Comparison of ENCODE assay signal across 9 cellular contexts in genomic region chr1:40182956-40183710, GRCh38. TPM values are rescaled to one million over a fixed set of nuclear protein-coding genes. Genes with fewer than 3 reads are reported as not detected.
DNase-seq lines count a peak whose midpoint lies in the region; ATAC-seq and TF ChIP-seq lines count a peak whose summit lies in the region.
"Had no signal": no experiment of that assay in that cellular context is flagged by ENCODE, and none has a peak within 500 bp of the region (broad histone marks: within the 10 kb centered on the region; RNA-seq: fewer than 3 reads in every experiment).

No MANE protein-coding gene starts in this region.

- no peak overlapping the region for H3K18ac ChIP-seq in trophoblast cell (ENCODE audit: low read length)

- peak in 1 of 2 donors; percentile 14 for DNase-seq in activated T-cell treated with anti-CD3 and anti-CD28 coated beads, Interleukin-2, amount 50 U/mL, for 72 hours
- no peak for DNase-seq in activated T-cell treated with anti-CD3 and anti-CD28 coated beads, Interleukin-2, amount 50 U/mL, for 1 hour
- no peak for DNase-seq in MM.1S
- peak; percentile 14 to 46 for DNase-seq in dermis microvascular lymphatic vessel endothelial cell (ENCODE audit: low read depth in 2 of 2)
- DNase-seq in trophoblast cell, result peak in 1 of 2 donors; percentile 32
- no peak for DNase-seq in tibial nerve (ENCODE audit: low spot score in 2 of 2)
- no peak for DNase-seq in psoas muscle
- DNase-seq in NCI-H1417 treated with DMSO at 0.1 percent for 48 hours (lab: John Stamatoyannopoulos, UW), result no peak
- DNase-seq: esophagus squamous epithelium had no signal

- no peak overlapping the region for H2BK5ac ChIP-seq in trophoblast cell (ENCODE audit: low read depth, low read length, poor library complexity)

- H2AK5ac ChIP-seq in trophoblast cell (ENCODE audit: low read length), result no peak overlapping the region

- H4K20me1 ChIP-seq in MM.1S (ENCODE audit: insufficient read depth, low read length), result peaks cover 16% of the 10 kb centered on the region

- TF ChIP-seq CTCF in MM.1S (IDR thresholded peaks at IDR 0.05; ENCODE audit: low read length), result peak; percentile 19
- TF ChIP-seq CTCF in tibial nerve (IDR thresholded peaks at IDR 0.05), result peak in 1 of 5 experiments; percentile 30
- no peak for TF ChIP-seq CTCF in psoas muscle (IDR thresholded peaks at IDR 0.05)

- no peaks in the 10 kb centered on the region for H3K9me3 Mint-ChIP-seq in activated T-cell treated with anti-CD3 and anti-CD28 coated beads, Interleukin-2, amount 50 U/mL, for 72 hours

- H3K9ac ChIP-seq in MM.1S (ENCODE audit: low read length) (no peak overlapping the region), trophoblast cell (ENCODE audit: low read length) (no peak overlapping the region)

- H3K4me2 ChIP-seq in MM.1S (ENCODE audit: low read depth, low read length) (no peak overlapping the region), trophoblast cell (ENCODE audit: low read length) (no peak overlapping the region)

- no CpG with 5 or more reads among the region's 3 CpGs for WGBS in trophoblast cell (ENCODE audit: extremely low coverage, insufficient coverage, insufficient read length)
- 42 to 60% methylated on average over 3 of the region's 3 CpGs for WGBS in tibial nerve, 2 donors
- 38 to 59% (median 45%) methylated on average over 3 of the region's 3 CpGs for WGBS in psoas muscle, 3 donors

- H3K36me3 Mint-ChIP-seq in activated T-cell treated with anti-CD3 and anti-CD28 coated beads, Interleukin-2, amount 50 U/mL, for 72 hours (ENCODE audit: insufficient read depth in 2 of 2), result peaks cover 1 to 5% of the 10 kb centered on the region in 2 donors

- H3K4ac ChIP-seq in trophoblast cell (ENCODE audit: low read depth, low read length), result peak overlapping the region; percentile 36

- no peaks in the 10 kb centered on the region for H3K27me3 Mint-ChIP-seq in activated T-cell treated with anti-CD3 and anti-CD28 coated beads, Interleukin-2, amount 50 U/mL, for 72 hours (ENCODE audit: low read depth)

- H3K4me1 Mint-ChIP-seq in activated T-cell treated with anti-CD3 and anti-CD28 coated beads, Interleukin-2, amount 50 U/mL, for 72 hours (ENCODE audit: low read depth), result peaks cover 78% of the 10 kb centered on the region

- no peak overlapping the region for H3K27ac ChIP-seq in MM.1S (ENCODE audit: low read length)
- H3K27ac ChIP-seq in trophoblast cell (ENCODE audit: low read depth, low read length), result no peak overlapping the region
- H3K27ac ChIP-seq in tibial nerve, result no peak overlapping the region
- H3K27ac ChIP-seq in psoas muscle, result no peak overlapping the region
- H3K27ac ChIP-seq: esophagus squamous epithelium had no signal

- H2BK12ac ChIP-seq in trophoblast cell (ENCODE audit: low read length), result no peak overlapping the region

- H3K23ac ChIP-seq in trophoblast cell (ENCODE audit: low read length), result no peak overlapping the region

- no peak overlapping the region for H4K91ac ChIP-seq in trophoblast cell (ENCODE audit: low read depth, low read length)

- H3K79me2 ChIP-seq in MM.1S (ENCODE audit: low read length), result peaks cover 96% of the 10 kb centered on the region
- H3K79me2 ChIP-seq in trophoblast cell (ENCODE audit: control insufficient read depth, insufficient read depth, low read length, poor library complexity), result peaks cover 8% of the 10 kb centered on the region

- no peak for TF ChIP-seq POLR2A in tibial nerve (IDR thresholded peaks at IDR 0.05)

- no peak for TF ChIP-seq EP300 in tibial nerve (IDR thresholded peaks at IDR 0.05)

- intact Hi-C loops in psoas muscle (cut with DNase I), result no loop called here

- no peak overlapping the region for H2BK120ac ChIP-seq in trophoblast cell (ENCODE audit: insufficient read depth, low read length, poor library complexity)

- H3K27ac Mint-ChIP-seq in activated T-cell treated with anti-CD3 and anti-CD28 coated beads, Interleukin-2, amount 50 U/mL, for 72 hours, result no peak overlapping the region

- no peak overlapping the region for H3K4me3 ChIP-seq in MM.1S (ENCODE audit: low read length)
- no peak overlapping the region for H3K4me3 ChIP-seq in trophoblast cell (ENCODE audit: low read depth, low read length)
- H3K4me3 ChIP-seq in tibial nerve, result no peak overlapping the region
- no peak overlapping the region for H3K4me3 ChIP-seq in psoas muscle
- H3K4me3 ChIP-seq: esophagus squamous epithelium had no signal

- no peaks in the 10 kb centered on the region for H3K79me1 ChIP-seq in trophoblast cell (ENCODE audit: low read length)

- H3K36me3 ChIP-seq in MM.1S (replicated peaks; ENCODE audit: insufficient read depth, low read length) (no peaks in the 10 kb centered on the region; the same call in 1 of the 2 replicates), trophoblast cell (ENCODE audit: control insufficient read depth in 1 of 2, insufficient read depth in 2 of 2, low read length in 2 of 2) (no peaks in the 10 kb centered on the region), tibial nerve (no peaks in the 10 kb centered on the region), psoas muscle (ENCODE audit: insufficient read depth in 1 of 2, low read depth in 1 of 2) (no peaks in the 10 kb centered on the region)
- H3K36me3 ChIP-seq: esophagus squamous epithelium had no signal

- no peak overlapping the region for H2AFZ ChIP-seq in MM.1S (ENCODE audit: low read length)
- H2AFZ ChIP-seq in trophoblast cell (ENCODE audit: insufficient read depth, low read length, poor library complexity), result no peak overlapping the region

- peaks cover 8% of the 10 kb centered on the region for H3F3A ChIP-seq in MM.1S (ENCODE audit: insufficient read depth, low read length)

- no peak overlapping the region for H3K14ac ChIP-seq in trophoblast cell (ENCODE audit: low read length)

- H3K4me1 ChIP-seq in MM.1S (ENCODE audit: low read length) (peaks cover 18% of the 10 kb centered on the region), trophoblast cell (ENCODE audit: control insufficient read depth in 1 of 2, insufficient read depth in 2 of 2, low read length in 2 of 2) (no peaks in the 10 kb centered on the region), tibial nerve (peaks cover 0 to 55% (median 12%) of the 10 kb centered on the region in 4 donors), psoas muscle (peaks cover 44% of the 10 kb centered on the region)

- H3K9me3 ChIP-seq in MM.1S (replicated peaks; ENCODE audit: insufficient read depth, low read length) (no peaks in the 10 kb centered on the region), trophoblast cell (ENCODE audit: insufficient read depth, low read depth, low read length) (no peaks in the 10 kb centered on the region), tibial nerve (no peaks in the 10 kb centered on the region), psoas muscle (no peaks in the 10 kb centered on the region)
- H3K9me3 ChIP-seq: esophagus squamous epithelium had no signal

- H3K27me3 ChIP-seq in MM.1S (replicated peaks; ENCODE audit: insufficient read depth, low read length) (no peaks in the 10 kb centered on the region), trophoblast cell (ENCODE audit: insufficient read depth, low read length) (no peaks in the 10 kb centered on the region), tibial nerve (no peaks in the 10 kb centered on the region), psoas muscle (ENCODE audit: insufficient read depth in 3 of 3, low read length in 2 of 3) (no peaks in the 10 kb centered on the region)
- H3K27me3 ChIP-seq: esophagus squamous epithelium had no signal

- no peak for ATAC-seq in activated T-cell treated with anti-CD3 and anti-CD28 coated beads, Interleukin-2, amount 50 U/mL, for 72 hours (replicated peaks in 1 of 2)
- no peak for ATAC-seq in psoas muscle

- H4K12ac ChIP-seq in trophoblast cell (ENCODE audit: low read depth, low read length), result no peak overlapping the region

- H3K4me3 Mint-ChIP-seq in activated T-cell treated with anti-CD3 and anti-CD28 coated beads, Interleukin-2, amount 50 U/mL, for 72 hours, result peak overlapping the region; percentile 2 to 13

- H4K8ac ChIP-seq in trophoblast cell (ENCODE audit: low read depth, low read length), result no peak overlapping the region

- H3K9me2 ChIP-seq in MM.1S (replicated peaks; ENCODE audit: insufficient read depth, low read length), result no peaks in the 10 kb centered on the region

RNA-seq across cellular contexts. Expression of gene RLF, which starts 21.9 kb away (rescaled TPM):
- total RNA-seq in activated T-cell treated with anti-CD3 and anti-CD28 coated beads, Interleukin-2, amount 50 U/mL, for 72 hours, result 10 to 100 TPM; 16.8 to 21.2 TPM
- total RNA-seq in dermis microvascular lymphatic vessel endothelial cell, result 14.1 and 17.1 TPM in 2 replicates
- polyA plus RNA-seq in trophoblast cell (2013), result 18.1 and 19.0 TPM in 2 replicates
- total RNA-seq in tibial nerve, result 10 to 100 TPM; 20.1 to 23.5 (median 21.5) TPM
- total RNA-seq in psoas muscle, result 10 to 100 TPM; 10.2 to 16.4 (median 11.2) TPM
- polyA plus RNA-seq in psoas muscle, result 10 to 100 TPM in 1 of 3 donors, 1 to 10 TPM in 2; 4.5 to 13.9 (median 4.9) TPM

Comparison
In these comparisons a context has a peak if more than half of its experiments do, and no peak if none do; other contexts are left out.
1. DNase-seq: peak in dermis microvascular lymphatic vessel endothelial cell (2 of 2); none in activated T-cell treated with anti-CD3 and anti-CD28 coated beads, Interleukin-2, amount 50 U/mL, for 1 hour (single experiment), MM.1S (single experiment), tibial nerve (0 of 2), psoas muscle (0 of 2) and NCI-H1417 treated with DMSO at 0.1 percent for 48 hours (single experiment).